In the genomic region with DNA sequence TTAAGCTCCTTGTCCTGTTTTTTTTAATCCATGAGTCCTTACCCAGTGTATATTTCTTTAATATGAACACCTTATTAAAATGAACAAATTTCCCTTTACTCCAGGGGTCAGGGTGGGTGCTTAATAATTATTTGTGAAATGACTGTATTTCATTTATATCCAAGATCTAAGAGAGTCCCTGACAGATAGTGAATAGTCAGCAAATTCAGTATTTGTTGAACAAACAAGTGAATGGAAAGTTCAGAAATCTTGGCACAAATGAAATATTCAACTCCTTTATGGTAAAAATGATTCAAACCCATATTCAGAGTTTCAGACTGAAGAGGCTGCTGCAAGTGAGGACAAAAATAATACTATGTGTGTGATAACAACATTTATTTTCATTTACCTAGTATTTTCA, we compare ENCODE assay signal across 20 cellular contexts. TPM values are rescaled to one million over a fixed set of nuclear protein-coding genes. Genes with fewer than 3 reads are reported as not detected.
A peak's percentile ranks its signal among the peaks of the same experiment; 100 is the strongest.
DNase-seq lines count a peak whose midpoint lies in the region; ATAC-seq, FAIRE-seq and TF ChIP-seq lines count a peak whose summit lies in the region.
"Had no signal": no experiment of that assay in that cellular context is flagged by ENCODE, and none has a peak within 500 bp of the region (broad histone marks: within the 10 kb centered on the region; RNA-seq: fewer than 3 reads in every experiment).

No MANE protein-coding gene starts in this region.

- no peak overlapping the region for H3K9ac ChIP-seq in K562 (ENCODE audit: insufficient read depth in 1 of 2, low read depth in 2 of 2, low read length in 2 of 2)
- no peak overlapping the region for H3K9ac ChIP-seq in HepG2 (ENCODE audit: insufficient read depth, low read depth, low read length)
- H3K9ac ChIP-seq: BLaER1 had no signal

- TF ChIP-seq CTCF in BE2C (IDR thresholded peaks at IDR 0.05; ENCODE audit: low read depth, low read length) (no peak), K562 (IDR thresholded peaks at IDR 0.05 in 2 of 3, conservative IDR thresholded peaks at IDR 0.05 in 1 of 3; ENCODE audit: insufficient read depth in 2 of 3, low read depth in 1 of 3, low read length in 3 of 3) (no peak), HepG2 (CRISPR knock-in tag; IDR thresholded peaks at IDR 0.05) (no peak)

- H3K4me2 ChIP-seq in K562 (ENCODE audit: insufficient read depth, low read length) (no peak overlapping the region), HepG2 (ENCODE audit: low read depth, low read length) (no peak overlapping the region)
- H3K4me2 ChIP-seq: BLaER1 had no signal

- H3K27ac ChIP-seq in K562 (ENCODE audit: extremely low read depth, low read depth, low read length) (no peak overlapping the region), HepG2 (ENCODE audit: extremely low read length, insufficient read depth, low read length) (no peak overlapping the region)
- H3K27ac ChIP-seq: BLaER1, C4-2B had no signal

- H3K4me1 ChIP-seq in BE2C: peaks cover 56% of the 10 kb centered on the region
- no peaks in the 10 kb centered on the region for H3K4me1 ChIP-seq in K562 (replicated peaks in 1 of 2; ENCODE audit: control insufficient read depth in 2 of 2, insufficient read depth in 2 of 2, low read length in 2 of 2)
- H3K4me1 ChIP-seq in HepG2 (ENCODE audit: insufficient read depth, low read length): no peaks in the 10 kb centered on the region
- H3K4me1 ChIP-seq: BLaER1, Caco-2, HAP-1 had no signal

- in situ Hi-C loops in K562 (cut with MboI): no loop called here
- in situ Hi-C loops in HepG2 (cut with HindIII; ENCODE audit: extremely low pct_ligation_motif_present, low pct_unique_long_range_greater_than_20kb): no loop called here

- BruUV-seq in K562 (replicated peaks; lab: Mats Ljungman, UMichigan): no TSS peak
- BruUV-seq in HepG2 (replicated peaks; lab: Mats Ljungman, UMichigan): no TSS peak

- no peak for FAIRE-seq in K562 (lab: Jason Lieb, UNC)
- no peak for FAIRE-seq in HepG2 (lab: Jason Lieb, UNC)
- FAIRE-seq: G401.6, GM12892, H54 had no signal

- no peaks in the 10 kb centered on the region for H3K27me3 ChIP-seq in BE2C
- no peaks in the 10 kb centered on the region for H3K27me3 ChIP-seq in K562 (ENCODE audit: control insufficient read depth in 2 of 2, insufficient read depth in 2 of 2, low read length in 2 of 2)
- no peaks in the 10 kb centered on the region for H3K27me3 ChIP-seq in HepG2 (ENCODE audit: control insufficient read depth in 1 of 2, insufficient read depth in 2 of 2, low read length in 2 of 2)
- H3K27me3 ChIP-seq: BLaER1 had no signal

- H3K79me2 ChIP-seq in K562 (ENCODE audit: control insufficient read depth, insufficient read depth, low read length) (no peaks in the 10 kb centered on the region), HepG2 (ENCODE audit: insufficient read depth, low read length) (no peaks in the 10 kb centered on the region)

- no peak for TF ChIP-seq RAD21 in K562 (CRISPR knock-in tag; conservative IDR thresholded peaks at IDR 0.05 in 1 of 2, IDR thresholded peaks at IDR 0.05 in 1 of 2)
- no peak for TF ChIP-seq RAD21 in HepG2 (CRISPR knock-in tag; IDR thresholded peaks at IDR 0.05)

- H3K9me3 ChIP-seq in BE2C: no peaks in the 10 kb centered on the region
- H3K9me3 ChIP-seq in K562 (replicated peaks; ENCODE audit: control insufficient read depth, insufficient read depth, low read depth, low read length): no peaks in the 10 kb centered on the region
- no peaks in the 10 kb centered on the region for H3K9me3 ChIP-seq in HepG2 (ENCODE audit: low read length)
- H3K9me3 ChIP-seq: BLaER1, Caco-2, HAP-1 had no signal

- H4K20me1 ChIP-seq in K562 (replicated peaks; ENCODE audit: control insufficient read depth, insufficient read depth, low read length) (no peaks in the 10 kb centered on the region), HepG2 (ENCODE audit: insufficient read depth, low read length) (no peaks in the 10 kb centered on the region)
- H4K20me1 ChIP-seq: BLaER1 had no signal

- DNase-seq in BE2C (no peak), K562 (ENCODE audit: extremely low read depth in 1 of 4, low spot score in 3 of 4) (no peak), HepG2 (ENCODE audit: low spot score) (no peak), NCI-H187 (lab: John Stamatoyannopoulos, UW) (no peak), globus pallidus (ENCODE audit: low spot score) (no peak)
- DNase-seq in effector CD4-positive, alpha-beta T cell: no peak
- DNase-seq: 8988T; Caco-2; CD4-positive, CD25-positive, alpha-beta regulatory T cell; CD8-positive, alpha-beta T cell; DMS153; DND-41; GOT3; HFFc6 had no signal

- no peak overlapping the region for H2AFZ ChIP-seq in K562 (ENCODE audit: low read depth, low read length)
- no peak overlapping the region for H2AFZ ChIP-seq in HepG2 (ENCODE audit: low read length)

- intact Hi-C loops in K562 (cut with micrococcal nuclease) (no loop called here), HepG2 (cut with micrococcal nuclease; ENCODE audit: unreplicated experiment) (no loop called here)

- CTCF ChIA-PET in K562 (lab: Yijun Ruan, JAX; ENCODE audit: low intra/inter-chr PET ratio) (no interaction called here), HepG2 (lab: Yijun Ruan, JAX; ENCODE audit: low intra/inter-chr PET ratio, low total read pairs) (no interaction called here)

- no peaks in the 10 kb centered on the region for H3K9me1 ChIP-seq in K562 (ENCODE audit: control insufficient read depth, insufficient read depth, low read length)

- no peak for ATAC-seq in K562
- ATAC-seq in HepG2: no peak
- ATAC-seq: CD8-positive, alpha-beta T cell had no signal

- TF ChIP-seq EP300 in K562 (IDR thresholded peaks at IDR 0.05; ENCODE audit: low read length) (no peak), HepG2 (IDR thresholded peaks at IDR 0.05; ENCODE audit: low read depth in 2 of 2, low read length in 2 of 2) (no peak), HepG2 (CRISPR knock-in tag; IDR thresholded peaks at IDR 0.05; ENCODE audit: borderline replicate concordance) (no peak)

- TF ChIP-seq POLR2A in K562 (conservative IDR thresholded peaks at IDR 0.05) (no peak), HepG2 (IDR thresholded peaks at IDR 0.05; ENCODE audit: insufficient read depth in 1 of 2, low read depth in 2 of 2, low read length in 2 of 2) (no peak)

- POLR2A ChIA-PET in K562 (lab: Yijun Ruan, JAX) (no interaction called here), HepG2 (lab: Yijun Ruan, JAX) (no interaction called here)

- H3K4me3 ChIP-seq in BE2C (ENCODE audit: low read depth, low read length) (0 out of 2 replicates have a peak overlapping the region, but pooled peaks have one; percentile 4), K562 (no peak overlapping the region), HepG2 (replicated peaks in 1 of 3; ENCODE audit: insufficient read depth in 1 of 3, low read depth in 2 of 3, low read length in 3 of 3) (no peak overlapping the region)
- H3K4me3 ChIP-seq: BLaER1, HAP-1 had no signal

- H3K36me3 ChIP-seq in BE2C (peaks cover 32% of the 10 kb centered on the region), K562 (ENCODE audit: control insufficient read depth, insufficient read depth, low read length) (no peaks in the 10 kb centered on the region), HepG2 (replicated peaks in 1 of 2; ENCODE audit: control insufficient read depth in 1 of 2, insufficient read depth in 2 of 2, low read length in 2 of 2) (no peaks in the 10 kb centered on the region)
- H3K36me3 ChIP-seq: BLaER1, HAP-1 had no signal

TF ChIP-seq in HepG2, 621 proteins besides CTCF, POLR2A, EP300 and RAD21 (continues in another document):
- no peak for TF ChIP-seq ZFP36 (IDR thresholded peaks at IDR 0.05; ENCODE audit: borderline replicate concordance, low read depth, low read length, partially characterized antibody)

RNA-seq across cellular contexts. Expression of a gene that starts 59.9 kb away (rescaled TPM):
- polyA plus RNA-seq in BE2C (2012; ENCODE audit: insufficient read depth, insufficient read length, low read depth): 53.7 TPM
- 8.4 and 10.1 TPM in 2 replicates for total RNA-seq in K562 (2011; cell fraction: chromatin; rRNA removed; ENCODE audit: low replicate concordance)
- 7.5 and 8.0 TPM in 2 replicates for total RNA-seq in K562 (2011; cell fraction: nucleolus; rRNA removed)
- total RNA-seq in K562 (2011; cell fraction: nucleoplasm; rRNA removed): 7.6 and 8.4 TPM in 2 replicates
- 2.1 and 3.1 TPM in 2 replicates for total RNA-seq in K562 (2014; rRNA removed)
- total RNA-seq in K562 (2014; rRNA removed; fragmentation: Illumina TruSeq; extraction: Trizol): 1.5 and 1.9 TPM in 2 replicates
- 2.0 and 2.1 TPM in 2 replicates for total RNA-seq in K562 (2015; rRNA removed; fragmentation: Illumina TruSeq; extraction: Trizol)
- total RNA-seq in K562 (2021): 1.9 and 2.0 TPM in 2 replicates
- polyA plus RNA-seq in K562 (2011; rRNA removed): 2.5 and 3.5 TPM in 2 replicates
- 2.0 and 2.9 TPM in 2 replicates for polyA plus RNA-seq in K562 (2011; cell fraction: cytosol; rRNA removed)
- 2.3 and 3.8 TPM in 2 replicates for polyA plus RNA-seq in K562 (2011; cell fraction: nucleus; rRNA removed)
- 1.3 and 1.5 TPM in 2 replicates for polyA plus RNA-seq in K562 (2012)
- polyA plus RNA-seq in K562 (2014; fragmentation: Illumina TruSeq; extraction: Trizol): 1.1 and 1.5 TPM in 2 replicates
- under 1 TPM; 0.56 to 0.74 TPM for polyA plus RNA-seq in K562 (2014; fragmentation: Nextera tagmentation; extraction: Ambion mirVana)
- 1.7 and 2.1 TPM in 2 replicates for polyA plus RNA-seq in K562 (2014; rRNA removed)
- 5.5 and 6.6 TPM in 2 replicates for polyA minus RNA-seq in K562 (2011; rRNA and poly(A)+ RNA removed)
- 2.5 and 2.6 TPM in 2 replicates for polyA minus RNA-seq in K562 (2011; cell fraction: cytosol; rRNA and poly(A)+ RNA removed)
- polyA minus RNA-seq in K562 (2011; cell fraction: nucleus; rRNA and poly(A)+ RNA removed): 9.6 and 10.3 TPM in 2 replicates
- total RNA-seq in HepG2 (2016; rRNA removed; fragmentation: Illumina TruSeq; extraction: Trizol): 13.5 TPM in 2 replicates
- total RNA-seq in HepG2 (2016; cell fraction: cytosol; rRNA removed; fragmentation: Illumina TruSeq; extraction: Trizol; ENCODE audit: low read depth): 3.3 and 6.2 TPM in 2 replicates
- 12.7 and 14.5 TPM in 2 replicates for total RNA-seq in HepG2 (2016; cell fraction: insoluble cytoplasmic fraction; rRNA removed; fragmentation: Illumina TruSeq; extraction: Trizol)
- total RNA-seq in HepG2 (2016; cell fraction: membrane; rRNA removed; fragmentation: Illumina TruSeq; extraction: Trizol): 8.3 and 11.1 TPM in 2 replicates
- total RNA-seq in HepG2 (2016; cell fraction: nucleus; rRNA removed; fragmentation: Illumina TruSeq; extraction: Trizol): 18.0 and 18.2 TPM in 2 replicates
- 5.2 TPM in 2 replicates for polyA plus RNA-seq in HepG2 (2011; rRNA removed)
- 4.9 and 5.5 TPM in 2 replicates for polyA plus RNA-seq in HepG2 (2011; cell fraction: cytosol; rRNA removed)
- polyA plus RNA-seq in HepG2 (2011; cell fraction: nucleus; rRNA removed): 5.3 and 5.9 TPM in 2 replicates
- 3.2 and 3.9 TPM in 2 replicates for polyA plus RNA-seq in HepG2 (2012)
- 2.7 and 5.4 TPM in 2 replicates for polyA plus RNA-seq in HepG2 (2016; cell fraction: cytosol; fragmentation: Illumina TruSeq; extraction: Trizol; ENCODE audit: low read depth)
- 11.5 and 11.8 TPM in 2 replicates for polyA plus RNA-seq in HepG2 (2016; cell fraction: insoluble cytoplasmic fraction; fragmentation: Illumina TruSeq; extraction: Trizol; ENCODE audit: low read depth)
- polyA plus RNA-seq in HepG2 (2016; cell fraction: membrane; fragmentation: Illumina TruSeq; extraction: Trizol; ENCODE audit: low read depth): 5.5 and 8.3 TPM in 2 replicates
- polyA plus RNA-seq in HepG2 (2016; cell fraction: nucleus; fragmentation: Illumina TruSeq; extraction: Trizol; ENCODE audit: insufficient read depth, low read depth): 6.9 and 9.1 TPM in 2 replicates
- polyA minus RNA-seq in HepG2 (2011; rRNA and poly(A)+ RNA removed; ENCODE audit: low replicate concordance): 9.0 and 18.9 TPM in 2 replicates
- polyA minus RNA-seq in HepG2 (2011; cell fraction: cytosol; rRNA and poly(A)+ RNA removed): 2.4 and 2.6 TPM in 2 replicates
- polyA minus RNA-seq in HepG2 (2011; cell fraction: nucleus; rRNA and poly(A)+ RNA removed): 23.3 and 26.1 TPM in 2 replicates
